ENCODE assay signal across 1 cellular context in genomic region chr2:10295659-10296058, GRCh38.
TF ChIP-seq lines count a peak whose summit lies in the region.

No MANE protein-coding gene starts in this region.

TF ChIP-seq in H1, 55 proteins besides CTCF, POLR2A, EP300 and RAD21:
- TF ChIP-seq SRF (IDR thresholded peaks at IDR 0.05; ENCODE audit: low read depth, low read length) = 0 out of 2 replicates have a peak, but pooled peaks have one; percentile 50
